Comparison of ENCODE assay signal across 21 cellular contexts in the genomic region with DNA sequence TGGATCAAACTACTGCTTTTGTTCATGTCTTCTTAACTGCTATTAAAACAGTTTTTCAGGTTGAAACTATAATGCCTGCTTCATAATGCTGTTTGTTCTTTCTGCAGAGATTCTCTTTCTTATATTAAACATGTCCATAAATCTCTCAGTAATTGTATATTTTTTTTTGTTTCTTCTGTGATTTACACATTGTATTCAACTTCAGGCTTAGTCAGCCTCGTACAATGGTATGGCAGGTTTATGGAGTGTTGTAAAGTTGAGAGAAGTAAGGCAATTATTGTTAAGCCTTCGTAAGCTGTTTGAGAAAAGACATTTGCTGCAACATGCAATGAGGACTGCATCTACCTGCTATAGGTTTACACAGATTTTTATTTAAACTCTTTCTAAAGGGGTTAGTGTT.
DNase-seq lines count a peak whose midpoint lies in the region; ATAC-seq and TF ChIP-seq lines count a peak whose summit lies in the region.
"Had no signal": no experiment of that assay in that cellular context is flagged by ENCODE, and none has a peak within 500 bp of the region (broad histone marks: within the 10 kb centered on the region; RNA-seq: fewer than 3 reads in every experiment).

No MANE protein-coding gene starts in this region.

- H3K4me1 Mint-ChIP-seq in mesothelial cell of epicardium: peaks cover 7% of the 10 kb centered on the region
- H3K4me1 Mint-ChIP-seq: CD4-positive, CD25-positive, alpha-beta regulatory T cell; CD8-positive, alpha-beta memory T cell; IgD-negative memory B cell had no signal

- DNase-seq in NCI-H82 (lab: John Stamatoyannopoulos, UW) (peak; percentile 52), NCI-H82 treated with DMSO at 0.1 percent for 48 hours (lab: John Stamatoyannopoulos, UW; ENCODE audit: unreplicated experiment) (no peak), mesothelial cell of epicardium (ENCODE audit: low spot score in 2 of 2, unreplicated experiment in 2 of 2) (no peak), NCI-H226 (no peak), NCI-H446 treated with DMSO at 0.1 percent for 48 hours (lab: John Stamatoyannopoulos, UW) (no peak)
- no peak for DNase-seq in stimulated activated naive CD8-positive, alpha-beta T cell treated with anti-CD3 and anti-CD28 coated beads, Interleukin-15, Interleukin-2, amounts not matched to agents 100 U/mL and 50 U/mL, for 24 hours
- DNase-seq: ACHN; BE2C; C1 segment of cervical spinal cord; CD4-positive, CD25-positive, alpha-beta regulatory T cell; CD8-positive, alpha-beta memory T cell; COR-L47; DMS 273 treated with DMSO at 0.1 percent for 48 hours; DMS79; GDM1; GM23248; HCEC 1CT; HFFc6 had no signal

- no peaks in the 10 kb centered on the region for H3K27me3 Mint-ChIP-seq in mesothelial cell of epicardium (ENCODE audit: low read depth)
- H3K27me3 Mint-ChIP-seq: CD4-positive, CD25-positive, alpha-beta regulatory T cell; CD8-positive, alpha-beta memory T cell; IgD-negative memory B cell had no signal

- peak; percentile 71 for ATAC-seq in esophagus mucosa
- no peak for ATAC-seq in stimulated activated naive CD8-positive, alpha-beta T cell treated with anti-CD3 and anti-CD28 coated beads, Interleukin-15, Interleukin-2, amounts not matched to agents 100 U/mL and 50 U/mL, for 24 hours
- ATAC-seq: HepG2 had no signal

- H3K27ac Mint-ChIP-seq in mesothelial cell of epicardium: peak overlapping the region; percentile 56
- H3K27ac Mint-ChIP-seq: CD4-positive, CD25-positive, alpha-beta regulatory T cell; CD8-positive, alpha-beta memory T cell; HFFc6; IgD-negative memory B cell had no signal

- peaks cover 6% of the 10 kb centered on the region for H3K36me3 Mint-ChIP-seq in mesothelial cell of epicardium
- H3K36me3 Mint-ChIP-seq: CD4-positive, CD25-positive, alpha-beta regulatory T cell; CD8-positive, alpha-beta memory T cell; IgD-negative memory B cell had no signal

- H3K9me3 Mint-ChIP-seq in mesothelial cell of epicardium: peaks cover 33% of the 10 kb centered on the region

- H3K4me3 Mint-ChIP-seq in mesothelial cell of epicardium: no peak overlapping the region
- H3K4me3 Mint-ChIP-seq: CD4-positive, CD25-positive, alpha-beta regulatory T cell; CD8-positive, alpha-beta memory T cell; HFFc6; IgD-negative memory B cell had no signal

- TF ChIP-seq CTCF in mesothelial cell of epicardium (IDR thresholded peaks at IDR 0.05; ENCODE audit: unreplicated experiment): no peak
